ENCODE assay signal across 33 cellular contexts in the genomic region with DNA sequence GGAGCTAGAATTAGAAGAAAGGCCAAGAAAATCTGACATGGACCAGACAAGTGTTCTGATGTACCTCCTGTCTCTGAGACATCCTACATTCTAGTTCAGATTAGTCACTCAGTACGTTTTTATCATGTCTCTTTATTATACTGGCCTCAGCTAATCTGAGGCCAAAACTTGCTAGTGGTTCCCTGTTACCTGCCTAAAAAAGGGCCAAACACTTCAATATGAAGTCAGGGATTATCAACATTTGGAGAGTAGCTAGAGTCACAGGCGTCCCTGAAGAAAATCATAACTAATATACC.
DNase-seq lines count a peak whose midpoint lies in the region; ATAC-seq, FAIRE-seq and TF ChIP-seq lines count a peak whose summit lies in the region.
"Had no signal": no experiment of that assay in that cellular context is flagged by ENCODE, and none has a peak within 500 bp of the region (broad histone marks: within the 10 kb centered on the region; RNA-seq: fewer than 3 reads in every experiment).

No MANE protein-coding gene starts in this region.

- peak overlapping the region; percentile 21 for H2AFZ ChIP-seq in keratinocyte (ENCODE audit: control insufficient read depth, low read length)

- H3K79me2 ChIP-seq in keratinocyte (ENCODE audit: control insufficient read depth, insufficient read depth, low read length): no peaks in the 10 kb centered on the region

- H3K36me3 ChIP-seq in BLaER1: no peaks in the 10 kb centered on the region
- no peaks in the 10 kb centered on the region for H3K36me3 ChIP-seq in keratinocyte (ENCODE audit: control insufficient read depth in 2 of 2, extremely low read depth in 1 of 2, insufficient read depth in 2 of 2, low read length in 2 of 2)
- H3K36me3 ChIP-seq: stomach, thyroid gland had no signal

- H3K4me1 Mint-ChIP-seq in mesothelial cell of epicardium: peaks cover 37% of the 10 kb centered on the region
- H3K4me1 Mint-ChIP-seq: activated CD4-positive, alpha-beta T cell treated with anti-CD3 and anti-CD28 coated beads, Interleukin-2, amount 10 ng/mL, durations not matched to agents 24 days and 14 days; activated naive CD4-positive, alpha-beta T cell treated with anti-CD3 and anti-CD28 coated beads, Interleukin-2, amount 50 U/mL, for 24 hours; CD8-positive, alpha-beta memory T cell had no signal

- H3K9me3 ChIP-seq in BLaER1 (no peaks in the 10 kb centered on the region), keratinocyte (ENCODE audit: control insufficient read depth, low read depth, low read length) (no peaks in the 10 kb centered on the region)
- H3K9me3 ChIP-seq: stomach, thyroid gland had no signal

- no peak overlapping the region for H3K4me3 Mint-ChIP-seq in mesothelial cell of epicardium
- H3K4me3 Mint-ChIP-seq: activated CD4-positive, alpha-beta T cell treated with anti-CD3 and anti-CD28 coated beads, Interleukin-2, amount 10 ng/mL, durations not matched to agents 24 days and 14 days; activated naive CD4-positive, alpha-beta T cell treated with anti-CD3 and anti-CD28 coated beads, Interleukin-2, amount 50 U/mL, for 24 hours; CD8-positive, alpha-beta memory T cell had no signal

- H3K4me2 ChIP-seq in BLaER1 (peak overlapping the region; percentile 83; the same call in 1 of the 2 replicates), keratinocyte (ENCODE audit: control insufficient read depth, extremely low read depth, insufficient read depth, low read depth, low read length) (peak overlapping the region; percentile 67)

- dilution Hi-C loops in keratinocyte (cut with MboI; ENCODE audit: extremely low pct_ligation_motif_present, low sequenced_read_pairs): no loop called here

- H3K4me1 ChIP-seq in BLaER1 (peaks cover 63% of the 10 kb centered on the region), keratinocyte (ENCODE audit: control insufficient read depth, extremely low read depth, insufficient read depth, low read length) (peaks cover 35% of the 10 kb centered on the region)
- H3K4me1 ChIP-seq: stomach, thyroid gland had no signal

- H3K27me3 ChIP-seq in BLaER1: no peaks in the 10 kb centered on the region
- H3K27me3 ChIP-seq in keratinocyte (ENCODE audit: control insufficient read depth, extremely low read depth, insufficient read depth, low read length): no peaks in the 10 kb centered on the region
- H3K27me3 ChIP-seq: stomach, thyroid gland had no signal

- FAIRE-seq in keratinocyte (lab: Jason Lieb, UNC): no peak
- FAIRE-seq: GM12892, HepG2 had no signal

- DNase-seq in amniotic epithelial cell (ENCODE audit: low read depth) (peak; percentile 10), keratinocyte (ENCODE audit: low read depth, low spot score) (no peak), mesothelial cell of epicardium (ENCODE audit: low spot score in 2 of 2, unreplicated experiment in 2 of 2) (no peak), NOMO-1 (lab: John Stamatoyannopoulos, UW; ENCODE audit: unreplicated experiment in 2 of 2) (no peak), iPS-NIHi7 (ENCODE audit: extremely low spot score) (no peak)
- no peak for DNase-seq in stimulated activated CD4-positive, alpha-beta T cell treated with anti-CD3 and anti-CD28 coated beads, Interleukin-4, amount 100 ng/mL, for 24 hours
- DNase-seq: activated CD4-positive, alpha-beta T cell treated with anti-CD3 and anti-CD28 coated beads, Interleukin-2, amount 10 ng/mL, durations not matched to agents 24 days and 14 days; activated CD8-positive, alpha-beta memory T cell treated with anti-CD3 and anti-CD28 coated beads for 24 hours; activated T-cell treated with anti-CD3 and anti-CD28 coated beads for 4 hours; amygdala; CD8-positive, alpha-beta memory T cell; DMS 273 treated with DMSO at 0.1 percent for 48 hours; Karpas-422; NCI-H1436; NCI-H2081 treated with DMSO at 0.1 percent for 48 hours; NCI-H2227 treated with DMSO at 0.1 percent for 48 hours; NCI-H526; posterior cingulate gyrus; right cardiac atrium; SIG-M5; stomach; SW 1271; T1000; thyroid gland had no signal

- TF ChIP-seq CTCF in keratinocyte (optimal IDR thresholded peaks at IDR 0.05 in 1 of 3, IDR thresholded peaks at IDR 0.05 in 1 of 3, conservative IDR thresholded peaks at IDR 0.05 in 1 of 3; ENCODE audit: extremely low read depth in 1 of 3, insufficient read depth in 2 of 3, low read length in 3 of 3) (no peak), mesothelial cell of epicardium (IDR thresholded peaks at IDR 0.05; ENCODE audit: unreplicated experiment) (no peak)

- H3K9me1 ChIP-seq in keratinocyte (ENCODE audit: control insufficient read depth, extremely low read depth, insufficient read depth, low read length): no peaks in the 10 kb centered on the region

- no peaks in the 10 kb centered on the region for H3K9me3 Mint-ChIP-seq in mesothelial cell of epicardium
- H3K9me3 Mint-ChIP-seq: activated CD4-positive, alpha-beta T cell treated with anti-CD3 and anti-CD28 coated beads, Interleukin-2, amount 10 ng/mL, durations not matched to agents 24 days and 14 days had no signal

- H4K20me1 ChIP-seq in BLaER1 (no peaks in the 10 kb centered on the region), keratinocyte (ENCODE audit: control insufficient read depth, extremely low read depth, insufficient read depth, low read length) (no peaks in the 10 kb centered on the region)

- no peak overlapping the region for H3K27ac Mint-ChIP-seq in mesothelial cell of epicardium
- H3K27ac Mint-ChIP-seq: activated CD4-positive, alpha-beta T cell treated with anti-CD3 and anti-CD28 coated beads, Interleukin-2, amount 10 ng/mL, durations not matched to agents 24 days and 14 days; activated naive CD4-positive, alpha-beta T cell treated with anti-CD3 and anti-CD28 coated beads, Interleukin-2, amount 50 U/mL, for 24 hours; activated T-helper 2 cell treated with anti-CD3 and anti-CD28 coated beads, Interferon-gamma antibody, Interleukin-2, Interleukin-4, amounts not matched to agents 10 μg/mL and 5 μg/mL and 100 μg/mL, durations not matched to agents 14 hours and 24 hours and 36 hours; CD8-positive, alpha-beta memory T cell had no signal

- H3K27ac ChIP-seq in BLaER1: no peak overlapping the region
- no peak overlapping the region for H3K27ac ChIP-seq in keratinocyte (ENCODE audit: control insufficient read depth, insufficient read depth, low read length)
- H3K27ac ChIP-seq: HL-60, stomach, thyroid gland had no signal

- H3K27me3 Mint-ChIP-seq in mesothelial cell of epicardium (ENCODE audit: low read depth): no peaks in the 10 kb centered on the region
- H3K27me3 Mint-ChIP-seq: activated CD4-positive, alpha-beta T cell treated with anti-CD3 and anti-CD28 coated beads, Interleukin-2, amount 10 ng/mL, durations not matched to agents 24 days and 14 days; activated naive CD4-positive, alpha-beta T cell treated with anti-CD3 and anti-CD28 coated beads, Interleukin-2, amount 50 U/mL, for 24 hours had no signal

- H3K36me3 Mint-ChIP-seq in mesothelial cell of epicardium: no peaks in the 10 kb centered on the region
- H3K36me3 Mint-ChIP-seq: activated naive CD4-positive, alpha-beta T cell treated with anti-CD3 and anti-CD28 coated beads, Interleukin-2, amount 50 U/mL, for 24 hours; CD8-positive, alpha-beta memory T cell had no signal

- peak; percentile 22 for ATAC-seq in HG03439 (IDR thresholded peaks at IDR 0.05; ENCODE audit: unreplicated experiment)
- ATAC-seq: HepG2, left lobe of liver, Panc1, right cardiac atrium had no signal

- H3K4me3 ChIP-seq in BLaER1: no peak overlapping the region
- H3K4me3 ChIP-seq in keratinocyte (ENCODE audit: control insufficient read depth in 2 of 3, extremely low read depth in 1 of 3, insufficient read depth in 2 of 3, low read depth in 1 of 3, low read length in 3 of 3): no peak overlapping the region
- H3K4me3 ChIP-seq: stomach, thyroid gland had no signal

- H3K9ac ChIP-seq in BLaER1: no peak overlapping the region
- no peak overlapping the region for H3K9ac ChIP-seq in keratinocyte (ENCODE audit: control insufficient read depth, extremely low read depth, insufficient read depth, low read length)
